Comparison of ENCODE assay signal across 4 cellular contexts in the genomic region with DNA sequence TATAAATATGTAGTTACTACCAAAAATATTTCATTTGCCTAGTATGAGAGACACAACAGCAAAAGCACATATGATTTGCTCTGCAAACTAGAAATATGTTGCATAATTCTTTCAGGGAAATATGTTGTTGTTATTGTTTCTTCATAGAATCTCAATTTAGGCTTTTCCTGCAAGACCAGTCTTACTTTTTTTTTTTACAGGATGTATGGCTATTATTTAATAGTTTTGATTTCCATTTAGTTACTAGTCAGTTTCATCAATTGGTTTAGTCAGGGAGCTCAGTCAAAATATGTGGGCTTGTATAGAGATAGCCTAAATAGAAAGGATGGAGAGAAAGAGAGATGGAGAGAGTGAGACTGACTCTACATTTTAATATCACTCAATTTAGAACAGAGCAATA. TPM values are rescaled to one million over a fixed set of nuclear protein-coding genes. Genes with fewer than 3 reads are reported as not detected.
"Had no signal": no experiment of that assay in that cellular context is flagged by ENCODE, and none has a peak within 500 bp of the region (broad histone marks: within the 10 kb centered on the region; RNA-seq: fewer than 3 reads in every experiment).

No MANE protein-coding gene starts in this region.

- ATAC-seq: GM12878 had no signal

- H3K4me3 ChIP-seq: GM12878 had no signal

- DNase-seq: GDM1, GF-D8 had no signal

RNA-seq across cellular contexts. Expression of gene LRP1B, which starts 6.1 kb away (rescaled TPM):
- total RNA-seq: G401 had no signal
